6 cellular contexts compared by ENCODE assay signal in the genomic region with DNA sequence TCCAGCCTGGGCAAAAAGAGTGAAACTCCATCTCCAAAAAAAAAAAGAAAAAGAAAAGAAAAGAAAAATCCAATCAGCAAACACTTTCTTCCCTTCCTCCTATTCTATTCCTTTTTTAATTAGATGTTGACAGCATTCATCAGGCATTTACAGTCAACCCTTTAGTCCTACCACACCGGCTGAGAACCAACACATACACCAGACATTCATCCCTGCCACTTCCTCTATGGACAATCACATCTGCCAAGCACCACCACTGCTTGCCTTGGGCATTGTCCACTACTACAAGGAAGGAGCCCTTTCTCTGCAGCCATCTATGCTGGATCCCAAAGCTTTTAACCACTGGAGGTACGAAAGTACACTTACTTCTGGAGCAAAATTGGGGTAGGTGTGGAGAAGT. TPM values are rescaled to one million over a fixed set of nuclear protein-coding genes. Genes with fewer than 3 reads are reported as not detected.
"Had no signal": no experiment of that assay in that cellular context is flagged by ENCODE, and none has a peak within 500 bp of the region (broad histone marks: within the 10 kb centered on the region; RNA-seq: fewer than 3 reads in every experiment).

No MANE protein-coding gene starts in this region.

- H2AFZ ChIP-seq: GM23338 had no signal

- H3K4me2 ChIP-seq: GM23338 had no signal

- DNase-seq: H9, HCEC 1CT, IMR-90 had no signal

- H3K4me3 ChIP-seq: GM23338 had no signal

- ATAC-seq: GM23338 had no signal

RNA-seq across cellular contexts. Expression of a gene that starts 9.4 kb away (rescaled TPM):
- total RNA-seq: GM23338, H1, H9, HT-29, IMR-90 had no signal
- polyA plus RNA-seq: GM23338, H1, IMR-90 had no signal
